Comparison of ENCODE assay signal across 27 cellular contexts in genomic region chr1:222239130-222239529, GRCh38.
"Had no signal": no experiment of that assay in that cellular context is flagged by ENCODE, and none has a peak within 500 bp of the region (broad histone marks: within the 10 kb centered on the region; RNA-seq: fewer than 3 reads in every experiment).

No MANE protein-coding gene starts in this region.

- DNase-seq: activated CD4-positive, alpha-beta memory T cell treated with anti-CD3 and anti-CD28 coated beads for 36 hours; activated CD4-positive, alpha-beta T cell treated with anti-CD3 and anti-CD28 coated beads for 36 hours; activated CD4-positive, alpha-beta T cell treated with anti-CD3 and anti-CD28 coated beads, Interleukin-2, amount 10 ng/mL, durations not matched to agents 24 days and 14 days; activated CD4-positive, CD25-positive, alpha-beta regulatory T cell; activated CD4-positive, CD25-positive, alpha-beta regulatory T cell treated with anti-CD3 and anti-CD28 coated beads, Interleukin-2, amount 50 U/mL, for 72 hours; activated CD8-positive, alpha-beta memory T cell treated with anti-CD3 and anti-CD28 coated beads, Interleukin-2, amount 10 ng/mL, durations not matched to agents 7 days and 5 days; activated CD8-positive, alpha-beta memory T cell treated with anti-CD3 and anti-CD28 coated beads, Interleukin-2, amount 50 U/mL, for 4 hours; activated CD8-positive, alpha-beta T cell treated with anti-CD3 and anti-CD28 coated beads, Interleukin-2, amount 10 ng/mL, durations not matched to agents 7 days and 5 days; activated gamma-delta T cell; activated naive CD4-positive, alpha-beta T cell; activated naive CD4-positive, alpha-beta T cell treated with anti-CD3 and anti-CD28 coated beads, Interleukin-2, amount 10 ng/mL, durations not matched to agents 7 days and 5 days; activated naive CD8-positive, alpha-beta T cell treated with anti-CD3 and anti-CD28 coated beads, Interleukin-2, amount 10 ng/mL, durations not matched to agents 7 days and 5 days; activated T-cell treated with anti-CD3 and anti-CD28 coated beads, Interleukin-2, amount 50 U/mL, for 1 hour; activated T-cell treated with anti-CD3 and anti-CD28 coated beads, Interleukin-2, amount 50 U/mL, for 72 hours; central memory CD4-positive, alpha-beta T cell; cerebellar nuclear complex; colonic mucosa; effector CD8-positive, alpha-beta T cell; foreskin fibroblast; head of caudate nucleus; T-helper 17 cell; T1000 had no signal

- H3K4me3 ChIP-seq: ascending aorta, breast epithelium, cardiac muscle cell, colonic mucosa had no signal

- H3K27ac ChIP-seq: ascending aorta, breast epithelium, cardiac muscle cell, colonic mucosa, epithelial cell of prostate had no signal

- H3K36me3 ChIP-seq: ascending aorta, breast epithelium, cardiac muscle cell, colonic mucosa had no signal

- ATAC-seq: activated CD4-positive, alpha-beta T cell treated with anti-CD3 and anti-CD28 coated beads for 36 hours; activated CD8-positive, alpha-beta memory T cell treated with anti-CD3 and anti-CD28 coated beads, Interleukin-2, amount 10 ng/mL, durations not matched to agents 7 days and 5 days; activated CD8-positive, alpha-beta T cell treated with anti-CD3 and anti-CD28 coated beads, Interleukin-2, amount 10 ng/mL, durations not matched to agents 7 days and 5 days; activated naive CD4-positive, alpha-beta T cell treated with anti-CD3 and anti-CD28 coated beads, Interleukin-2, amount 50 U/mL, for 72 hours; activated T-cell treated with anti-CD3 and anti-CD28 coated beads, Interleukin-2, amount 50 U/mL, for 72 hours; T-helper 17 cell had no signal

- H3K9me3 ChIP-seq: ascending aorta, breast epithelium, colonic mucosa had no signal

- H3K4me1 ChIP-seq: ascending aorta, breast epithelium, colonic mucosa had no signal

- H3K27me3 ChIP-seq: ascending aorta, breast epithelium, cardiac muscle cell, colonic mucosa had no signal
